ENCODE assay signal across 15 cellular contexts in the genomic region with DNA sequence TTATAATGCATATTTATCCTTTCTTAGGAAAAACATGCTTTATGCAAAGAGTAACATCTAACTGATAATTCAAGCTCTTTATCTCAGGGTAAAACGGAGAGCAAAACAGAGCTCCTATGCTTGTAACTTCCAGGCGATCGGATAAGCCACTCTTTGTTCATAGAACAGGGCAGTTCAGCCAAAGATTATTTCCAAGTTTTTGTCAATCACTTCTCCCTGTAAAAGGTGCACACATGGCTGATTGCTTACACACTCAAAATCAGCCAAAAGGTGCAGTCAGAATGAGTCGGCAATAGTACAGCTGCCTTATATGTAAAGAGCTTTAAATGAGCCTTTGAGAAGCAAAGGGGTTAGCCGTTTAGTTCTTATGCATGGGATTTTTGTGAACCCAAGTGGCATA.
DNase-seq lines count a peak whose midpoint lies in the region; ATAC-seq and TF ChIP-seq lines count a peak whose summit lies in the region.
"Had no signal": no experiment of that assay in that cellular context is flagged by ENCODE, and none has a peak within 500 bp of the region (broad histone marks: within the 10 kb centered on the region; RNA-seq: fewer than 3 reads in every experiment).

No MANE protein-coding gene starts in this region.

- no peak overlapping the region for H3K4me3 ChIP-seq in HUES64 (ENCODE audit: low read length)
- H3K4me3 ChIP-seq: BLaER1 had no signal

- ATAC-seq in WTC11 (no peak), SK-N-SH treated with all-trans-retinoic acid at 6 μM for 48 hours (no peak), omental fat pad (ENCODE audit: low FRiP score) (no peak), GM21786 (IDR thresholded peaks at IDR 0.05; ENCODE audit: unreplicated experiment) (no peak)

- H3K27ac ChIP-seq in HUES64 (ENCODE audit: low read depth, low read length): peak overlapping the region; percentile 3; the same call in 1 of the 2 replicates
- H3K27ac ChIP-seq: BLaER1 had no signal

- H3K4me3 Mint-ChIP-seq in WTC11: no peak overlapping the region
- H3K4me3 Mint-ChIP-seq: CD8-positive, alpha-beta memory T cell had no signal

- WGBS in HUES64: 78% methylated on average over 5 of the region's 5 CpGs

- H3K36me3 ChIP-seq in HUES64 (ENCODE audit: insufficient read depth, low read length): no peaks in the 10 kb centered on the region
- H3K36me3 ChIP-seq: BLaER1 had no signal

- POLR2A ChIA-PET in WTC11 (lab: Charles Lee): no interaction called here

- CTCF ChIA-PET in WTC11 (lab: Charles Lee): no interaction called here

- peaks cover 29% of the 10 kb centered on the region for H3K4me1 Mint-ChIP-seq in WTC11
- H3K4me1 Mint-ChIP-seq: CD8-positive, alpha-beta memory T cell had no signal

- H3K4me1 ChIP-seq in HUES64 (ENCODE audit: insufficient read depth, low read length): peaks cover 22% of the 10 kb centered on the region
- H3K4me1 ChIP-seq: BLaER1 had no signal

- peak overlapping the region; percentile 38; the same call in 1 of the 2 replicates for H3K27ac Mint-ChIP-seq in WTC11
- H3K27ac Mint-ChIP-seq: CD8-positive, alpha-beta memory T cell had no signal

- H3K27me3 ChIP-seq in HUES64 (ENCODE audit: insufficient read depth, low read length): no peaks in the 10 kb centered on the region
- H3K27me3 ChIP-seq: BLaER1 had no signal

- H3K9me3 ChIP-seq in HUES64 (ENCODE audit: insufficient read depth, low read depth, low read length): peaks cover 4% of the 10 kb centered on the region; the same call in 1 of the 2 replicates
- H3K9me3 ChIP-seq: BLaER1 had no signal

- 0 out of 2 replicates have a peak overlapping the region, but pooled peaks have one; percentile 11 for H3K9ac ChIP-seq in HUES64 (ENCODE audit: low read depth, low read length)
- H3K9ac ChIP-seq: BLaER1 had no signal

- no peak for DNase-seq in WTC11 (ENCODE audit: low spot score)
- DNase-seq in inferior parietal cortex (ENCODE audit: extremely low spot score): peak; percentile 35
- peak; percentile 70 for DNase-seq in superior temporal gyrus (ENCODE audit: extremely low spot score)
- no peak for DNase-seq in omental fat pad (ENCODE audit: low spot score)
- DNase-seq: CD8-positive, alpha-beta memory T cell; H7; Karpas-422; NCI-H1105 treated with DMSO at 0.1 percent for 48 hours; NCI-H2029; NCI-H524 treated with DMSO at 0.1 percent for 48 hours; RPMI8226 had no signal

- H3K27me3 Mint-ChIP-seq in WTC11 (ENCODE audit: low read depth): no peaks in the 10 kb centered on the region
- H3K27me3 Mint-ChIP-seq: CD8-positive, alpha-beta memory T cell had no signal

- TF ChIP-seq CTCF in WTC11 (IDR thresholded peaks at IDR 0.05) (no peak), omental fat pad (IDR thresholded peaks at IDR 0.05) (no peak)

- peaks cover 13% of the 10 kb centered on the region for H3K9me3 Mint-ChIP-seq in WTC11

- peaks cover 8% of the 10 kb centered on the region for H3K36me3 Mint-ChIP-seq in WTC11
- H3K36me3 Mint-ChIP-seq: CD8-positive, alpha-beta memory T cell had no signal

TF ChIP-seq in WTC11, 78 proteins besides CTCF, POLR2A, EP300 and RAD21:
- TF ChIP-seq, protein P1, sequence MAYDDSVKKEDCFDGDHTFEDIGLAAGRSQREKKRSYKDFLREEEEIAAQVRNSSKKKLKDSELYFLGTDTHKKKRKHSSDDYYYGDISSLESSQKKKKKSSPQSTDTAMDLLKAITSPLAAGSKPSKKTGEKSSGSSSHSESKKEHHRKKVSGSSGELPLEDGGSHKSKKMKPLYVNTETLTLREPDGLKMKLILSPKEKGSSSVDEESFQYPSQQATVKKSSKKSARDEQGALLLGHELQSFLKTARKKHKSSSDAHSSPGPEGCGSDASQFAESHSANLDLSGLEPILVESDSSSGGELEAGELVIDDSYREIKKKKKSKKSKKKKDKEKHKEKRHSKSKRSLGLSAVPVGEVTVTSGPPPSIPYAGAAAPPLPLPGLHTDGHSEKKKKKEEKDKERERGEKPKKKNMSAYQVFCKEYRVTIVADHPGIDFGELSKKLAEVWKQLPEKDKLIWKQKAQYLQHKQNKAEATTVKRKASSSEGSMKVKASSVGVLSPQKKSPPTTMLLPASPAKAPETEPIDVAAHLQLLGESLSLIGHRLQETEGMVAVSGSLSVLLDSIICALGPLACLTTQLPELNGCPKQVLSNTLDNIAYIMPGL (CRISPR knock-in tag; IDR thresholded peaks at IDR 0.05): no peak
- TF ChIP-seq ZNF232 (CRISPR knock-in tag; IDR thresholded peaks at IDR 0.05) (no peak), RELA (CRISPR knock-in tag; IDR thresholded peaks at IDR 0.05; ENCODE audit: borderline replicate concordance) (no peak), ZNF219 (CRISPR knock-in tag; IDR thresholded peaks at IDR 0.05; ENCODE audit: borderline replicate concordance) (no peak), EMX1 (CRISPR knock-in tag; IDR thresholded peaks at IDR 0.05) (no peak), ZNF396 (CRISPR knock-in tag; IDR thresholded peaks at IDR 0.05; ENCODE audit: borderline replicate concordance) (no peak)
- TF ChIP-seq, protein P2, sequence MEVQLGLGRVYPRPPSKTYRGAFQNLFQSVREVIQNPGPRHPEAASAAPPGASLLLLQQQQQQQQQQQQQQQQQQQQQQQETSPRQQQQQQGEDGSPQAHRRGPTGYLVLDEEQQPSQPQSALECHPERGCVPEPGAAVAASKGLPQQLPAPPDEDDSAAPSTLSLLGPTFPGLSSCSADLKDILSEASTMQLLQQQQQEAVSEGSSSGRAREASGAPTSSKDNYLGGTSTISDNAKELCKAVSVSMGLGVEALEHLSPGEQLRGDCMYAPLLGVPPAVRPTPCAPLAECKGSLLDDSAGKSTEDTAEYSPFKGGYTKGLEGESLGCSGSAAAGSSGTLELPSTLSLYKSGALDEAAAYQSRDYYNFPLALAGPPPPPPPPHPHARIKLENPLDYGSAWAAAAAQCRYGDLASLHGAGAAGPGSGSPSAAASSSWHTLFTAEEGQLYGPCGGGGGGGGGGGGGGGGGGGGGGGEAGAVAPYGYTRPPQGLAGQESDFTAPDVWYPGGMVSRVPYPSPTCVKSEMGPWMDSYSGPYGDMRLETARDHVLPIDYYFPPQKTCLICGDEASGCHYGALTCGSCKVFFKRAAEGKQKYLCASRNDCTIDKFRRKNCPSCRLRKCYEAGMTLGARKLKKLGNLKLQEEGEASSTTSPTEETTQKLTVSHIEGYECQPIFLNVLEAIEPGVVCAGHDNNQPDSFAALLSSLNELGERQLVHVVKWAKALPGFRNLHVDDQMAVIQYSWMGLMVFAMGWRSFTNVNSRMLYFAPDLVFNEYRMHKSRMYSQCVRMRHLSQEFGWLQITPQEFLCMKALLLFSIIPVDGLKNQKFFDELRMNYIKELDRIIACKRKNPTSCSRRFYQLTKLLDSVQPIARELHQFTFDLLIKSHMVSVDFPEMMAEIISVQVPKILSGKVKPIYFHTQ (CRISPR knock-in tag; IDR thresholded peaks at IDR 0.05): no peak

TF ChIP-seq in SK-N-SH treated with all-trans-retinoic acid at 6 μM for 48 hours, 23 proteins besides CTCF, POLR2A, EP300 and RAD21:
- TF ChIP-seq ISL1 (CRISPR knock-in tag; IDR thresholded peaks at IDR 0.05) (no peak), ZNF565 (CRISPR knock-in tag; conservative IDR thresholded peaks at IDR 0.05; ENCODE audit: low read depth) (no peak), TCF4 (CRISPR knock-in tag; IDR thresholded peaks at IDR 0.05; ENCODE audit: borderline replicate concordance) (no peak), GLIS3 (CRISPR knock-in tag; IDR thresholded peaks at IDR 0.05) (no peak), ARNTL (CRISPR knock-in tag; IDR thresholded peaks at IDR 0.05; ENCODE audit: borderline replicate concordance, low read depth) (no peak), OSR1 (CRISPR knock-in tag; IDR thresholded peaks at IDR 0.05) (no peak), RARB (CRISPR knock-in tag; IDR thresholded peaks at IDR 0.05) (no peak)
- TF ChIP-seq, protein P3, sequence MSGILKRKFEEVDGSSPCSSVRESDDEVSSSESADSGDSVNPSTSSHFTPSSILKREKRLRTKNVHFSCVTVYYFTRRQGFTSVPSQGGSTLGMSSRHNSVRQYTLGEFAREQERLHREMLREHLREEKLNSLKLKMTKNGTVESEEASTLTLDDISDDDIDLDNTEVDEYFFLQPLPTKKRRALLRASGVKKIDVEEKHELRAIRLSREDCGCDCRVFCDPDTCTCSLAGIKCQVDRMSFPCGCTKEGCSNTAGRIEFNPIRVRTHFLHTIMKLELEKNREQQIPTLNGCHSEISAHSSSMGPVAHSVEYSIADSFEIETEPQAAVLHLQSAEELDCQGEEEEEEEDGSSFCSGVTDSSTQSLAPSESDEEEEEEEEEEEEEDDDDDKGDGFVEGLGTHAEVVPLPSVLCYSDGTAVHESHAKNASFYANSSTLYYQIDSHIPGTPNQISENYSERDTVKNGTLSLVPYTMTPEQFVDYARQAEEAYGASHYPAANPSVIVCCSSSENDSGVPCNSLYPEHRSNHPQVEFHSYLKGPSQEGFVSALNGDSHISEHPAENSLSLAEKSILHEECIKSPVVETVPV (CRISPR knock-in tag; IDR thresholded peaks at IDR 0.05): no peak
TF ChIP-seq in SK-N-SH treated with all-trans-retinoic acid at 6 μM for 48 hours: peak in this region for 0.

Comparison
In these comparisons a context has a peak if more than half of its experiments do, and no peak if none do; other contexts are left out.
1. DNase-seq: peak in inferior parietal cortex (single experiment) and superior temporal gyrus (single experiment); none in WTC11 (single experiment) and omental fat pad (single experiment).